Comparison of ENCODE assay signal across 8 cellular contexts in genomic region chrX:153933751-153934472, GRCh38. TPM values are rescaled to one million over a fixed set of nuclear protein-coding genes. Genes with fewer than 3 reads are reported as not detected.
DNase-seq lines count a peak whose midpoint lies in the region; ATAC-seq and TF ChIP-seq lines count a peak whose summit lies in the region.

No MANE protein-coding gene starts in this region.

- H3K27me3 ChIP-seq in HL-60 (ENCODE audit: insufficient read depth, poor library complexity, severe bottlenecking) (no peaks in the 10 kb centered on the region), mononuclear cell (ENCODE audit: insufficient read depth, low read length) (no peaks in the 10 kb centered on the region)

- peaks cover 3% of the 10 kb centered on the region for H3K27me3 Mint-ChIP-seq in brain

- in situ Hi-C loops in ACHN (cut with HindIII; ENCODE audit: low pct_ligation_motif_present, low pct_unique_long_range_greater_than_20kb, low sequenced_read_pairs): no loop called here

- H3K9me3 Mint-ChIP-seq in brain: peaks cover 0 to 41% (median 3%) of the 10 kb centered on the region in 5 experiments

- peak overlapping the region; percentile 76 for H3K4me3 ChIP-seq in HL-60 (replicated peaks; ENCODE audit: insufficient read depth, low read length)
- peak overlapping the region; percentile 50 for H3K4me3 ChIP-seq in mononuclear cell (ENCODE audit: low read length)

- peaks cover 22% of the 10 kb centered on the region for H3K4me1 ChIP-seq in mononuclear cell (ENCODE audit: insufficient read depth, low read length)

- H3K9me3 ChIP-seq in mononuclear cell (ENCODE audit: low read depth, low read length): no peaks in the 10 kb centered on the region

- H3K4me1 Mint-ChIP-seq in brain: peaks cover 15% of the 10 kb centered on the region

- TF ChIP-seq CTCF in HL-60 (IDR thresholded peaks at IDR 0.05; ENCODE audit: insufficient read depth, low read length) (no peak), brain (conservative IDR thresholded peaks at IDR 0.05) (no peak)

- H3K36me3 Mint-ChIP-seq in brain: peaks cover 5% of the 10 kb centered on the region

- ATAC-seq in GM19328 (IDR thresholded peaks at IDR 0.05; ENCODE audit: unreplicated experiment) (no peak), HG03457 (IDR thresholded peaks at IDR 0.05; ENCODE audit: unreplicated experiment) (no peak), HG02642 (IDR thresholded peaks at IDR 0.05; ENCODE audit: poor library complexity, unreplicated experiment) (no peak), HG02610 (IDR thresholded peaks at IDR 0.05; ENCODE audit: unreplicated experiment) (no peak)

- DNase-seq in ACHN (peak; percentile 4), HL-60 (ENCODE audit: low read depth in 1 of 2, low spot score in 1 of 2) (no peak)

- peak overlapping the region; percentile 83 to 90 (median 84) for H3K4me3 Mint-ChIP-seq in brain

- H3K27ac ChIP-seq in HL-60 (replicated peaks): peak overlapping the region; percentile 74

- peak overlapping the region in 4 of 5 experiments; percentile 73 to 85 (median 74) for H3K27ac Mint-ChIP-seq in brain

RNA-seq across cellular contexts. Expression of gene NAA10, which starts 0.9 kb away (rescaled TPM):
- polyA plus RNA-seq in brain (ENCODE audit: insufficient read depth, low read depth, low replicate concordance): 118 TPM
- total RNA-seq in mononuclear cell: 22.0 TPM

RNA-seq across cellular contexts. Expression of gene ARHGAP4, which starts 7.8 kb away (rescaled TPM):
- 16.3 TPM for polyA plus RNA-seq in brain (ENCODE audit: insufficient read depth, low read depth, low replicate concordance)
- total RNA-seq in mononuclear cell: 199 TPM

RNA-seq across cellular contexts. Expression of gene RENBP, which starts 10.5 kb away (rescaled TPM):
- 16.6 TPM for polyA plus RNA-seq in brain (ENCODE audit: insufficient read depth, low read depth, low replicate concordance)
- total RNA-seq in mononuclear cell: 11.1 TPM

RNA-seq across cellular contexts. Expression of gene AVPR2, which starts 29.4 kb away (rescaled TPM):
- polyA plus RNA-seq in brain (ENCODE audit: insufficient read depth, low read depth, low replicate concordance): not detected
- not detected for total RNA-seq in mononuclear cell

RNA-seq across cellular contexts. Expression of gene HCFC1, which starts 37.7 kb away (rescaled TPM):
- 81.4 TPM for polyA plus RNA-seq in brain (ENCODE audit: insufficient read depth, low read depth, low replicate concordance)
- total RNA-seq in mononuclear cell: 26.4 TPM
